ENCODE assay signal across 15 cellular contexts in genomic region chr3:134336587-134336986, GRCh38. TPM values are rescaled to one million over a fixed set of nuclear protein-coding genes. Genes with fewer than 3 reads are reported as not detected.
DNase-seq lines count a peak whose midpoint lies in the region; ATAC-seq, FAIRE-seq and TF ChIP-seq lines count a peak whose summit lies in the region.
"Had no signal": no experiment of that assay in that cellular context is flagged by ENCODE, and none has a peak within 500 bp of the region (broad histone marks: within the 10 kb centered on the region; RNA-seq: fewer than 3 reads in every experiment).

No MANE protein-coding gene starts in this region.

- H3K9me3 ChIP-seq in HepG2 (ENCODE audit: low read length): no peaks in the 10 kb centered on the region
- H3K9me3 ChIP-seq: right lobe of liver, thyroid gland had no signal

- no peak for FAIRE-seq in HepG2 (lab: Jason Lieb, UNC)

- in situ Hi-C loops in HepG2 (cut with HindIII; ENCODE audit: extremely low pct_ligation_motif_present, low pct_unique_long_range_greater_than_20kb): no loop called here

- no peak overlapping the region for H3K27ac ChIP-seq in HepG2 (ENCODE audit: extremely low read length, insufficient read depth, low read length)
- H3K27ac ChIP-seq: cardiac muscle cell, right lobe of liver, thyroid gland, VCaP had no signal

- no peak overlapping the region for H3K9ac ChIP-seq in HepG2 (ENCODE audit: insufficient read depth, low read depth, low read length)

- DNase-seq in Calu3 (no peak), NCI-H226 (peak; percentile 69), epithelial cell of esophagus (ENCODE audit: low read depth) (peak; percentile 78), HepG2 (ENCODE audit: low spot score) (no peak), NOMO-1 treated with DMSO at 0.1 percent for 48 hours (lab: John Stamatoyannopoulos, UW; ENCODE audit: unreplicated experiment) (no peak), erythroblast (lab: John Stamatoyannopoulos, UW) (no peak)
- no peak for DNase-seq in activated CD4-positive, alpha-beta T cell treated with anti-CD3 and anti-CD28 coated beads, Interleukin-2, amount 50 U/mL, for 1 hour
- DNase-seq: activated T-cell treated with anti-CD3 and anti-CD28 coated beads, Interleukin-2, amount 50 U/mL, for 1 hour; NCI-H446; right lobe of liver; RPMI8226 had no signal

- H3K27ac Mint-ChIP-seq in Calu3 (ENCODE audit: unreplicated experiment): peak overlapping the region; percentile 73

- no peak overlapping the region for H2AFZ ChIP-seq in HepG2 (ENCODE audit: low read length)

- TF ChIP-seq EP300 in HepG2 (IDR thresholded peaks at IDR 0.05; ENCODE audit: low read depth in 2 of 2, low read length in 2 of 2): no peak
- no peak for TF ChIP-seq EP300 in HepG2 (CRISPR knock-in tag; IDR thresholded peaks at IDR 0.05; ENCODE audit: borderline replicate concordance)

- no peaks in the 10 kb centered on the region for H3K9me3 Mint-ChIP-seq in Calu3 (ENCODE audit: low read depth, unreplicated experiment)

- no peaks in the 10 kb centered on the region for H3K27me3 ChIP-seq in HepG2 (ENCODE audit: control insufficient read depth in 1 of 2, insufficient read depth in 2 of 2, low read length in 2 of 2)
- H3K27me3 ChIP-seq: cardiac muscle cell, right lobe of liver, thyroid gland had no signal

- POLR2A ChIA-PET in HepG2 (lab: Yijun Ruan, JAX): interaction anchor here (1.1 kb wide), 1 partner anchor 38 kb away, joined by 4 read pairs; the partner anchor contains the start of gene AMOTL2

- BruUV-seq in Calu3 (replicated peaks; lab: Mats Ljungman, UMichigan) (no TSS peak), HepG2 (replicated peaks; lab: Mats Ljungman, UMichigan) (no TSS peak)

- 34% methylated on average over 6 of the region's 6 CpGs for WGBS in HepG2 (ENCODE audit: low lambda C conversion rate)

- no peak for TF ChIP-seq CTCF in Calu3 (IDR thresholded peaks at IDR 0.05; ENCODE audit: unreplicated experiment)
- no peak for TF ChIP-seq CTCF in epithelial cell of esophagus (IDR thresholded peaks at IDR 0.05; ENCODE audit: insufficient read depth, low read depth, low read length, missing control alignments)
- TF ChIP-seq CTCF in HepG2 (CRISPR knock-in tag; IDR thresholded peaks at IDR 0.05): no peak

- H3K4me1 ChIP-seq in HepG2 (ENCODE audit: insufficient read depth, low read length): peaks cover 92% of the 10 kb centered on the region
- H3K4me1 ChIP-seq: right lobe of liver had no signal

- H3K36me3 ChIP-seq in HepG2 (replicated peaks in 1 of 2; ENCODE audit: control insufficient read depth in 1 of 2, insufficient read depth in 2 of 2, low read length in 2 of 2): no peaks in the 10 kb centered on the region
- H3K36me3 ChIP-seq: cardiac muscle cell, right lobe of liver, thyroid gland had no signal

- TF ChIP-seq RAD21 in HepG2 (CRISPR knock-in tag; IDR thresholded peaks at IDR 0.05): no peak

- H3K4me3 ChIP-seq in epithelial cell of esophagus (ENCODE audit: low read length): no peak overlapping the region
- H3K4me3 ChIP-seq in HepG2 (replicated peaks in 1 of 3; ENCODE audit: insufficient read depth in 1 of 3, low read depth in 2 of 3, low read length in 3 of 3): no peak overlapping the region
- H3K4me3 ChIP-seq: cardiac muscle cell, right lobe of liver, thyroid gland had no signal

- H3K4me1 Mint-ChIP-seq in Calu3 (ENCODE audit: low read depth, unreplicated experiment): peaks cover 85% of the 10 kb centered on the region

- H4K20me1 ChIP-seq in HepG2 (ENCODE audit: insufficient read depth, low read length): no peaks in the 10 kb centered on the region

- CTCF ChIA-PET in Calu3 (lab: Charles Lee): interaction anchor here (0.8 kb wide), 1 partner anchor 10 kb away, joined by 5 read pairs; no protein-coding TSS in a partner anchor
- CTCF ChIA-PET in HepG2 (lab: Yijun Ruan, JAX; ENCODE audit: low intra/inter-chr PET ratio, low total read pairs): no interaction called here

- no peak for ATAC-seq in HepG2
- no peak for ATAC-seq in GM18907 (IDR thresholded peaks at IDR 0.05; ENCODE audit: unreplicated experiment)

- TF ChIP-seq POLR2A in HepG2 (IDR thresholded peaks at IDR 0.05; ENCODE audit: insufficient read depth in 1 of 2, low read depth in 2 of 2, low read length in 2 of 2) (no peak), erythroblast (IDR thresholded peaks at IDR 0.05; ENCODE audit: low read length) (no peak)

- H3K4me2 ChIP-seq in HepG2 (ENCODE audit: low read depth, low read length): no peak overlapping the region

- no peaks in the 10 kb centered on the region for H3K79me2 ChIP-seq in HepG2 (ENCODE audit: insufficient read depth, low read length)

- intact Hi-C loops in Calu3 (cut with micrococcal nuclease; ENCODE audit: unreplicated experiment): no loop called here
- intact Hi-C loops in HepG2 (cut with micrococcal nuclease; ENCODE audit: unreplicated experiment): no loop called here

- no peaks in the 10 kb centered on the region for H3K36me3 Mint-ChIP-seq in Calu3 (ENCODE audit: insufficient read depth, unreplicated experiment)

- no peaks in the 10 kb centered on the region for H3K27me3 Mint-ChIP-seq in Calu3 (ENCODE audit: unreplicated experiment)

- H3K4me3 Mint-ChIP-seq in Calu3 (ENCODE audit: low read depth, unreplicated experiment): no peak overlapping the region

TF ChIP-seq in HepG2, 621 proteins besides CTCF, POLR2A, EP300 and RAD21 (continues in another document):
- TF ChIP-seq MAF1 (CRISPR knock-in tag; IDR thresholded peaks at IDR 0.05; ENCODE audit: borderline replicate concordance) (no peak), ZNF367 (CRISPR knock-in tag; IDR thresholded peaks at IDR 0.05; ENCODE audit: borderline replicate concordance) (no peak), ZNF343 (CRISPR knock-in tag; IDR thresholded peaks at IDR 0.05) (no peak), LRRFIP1 (CRISPR knock-in tag; conservative IDR thresholded peaks at IDR 0.05) (no peak)

RNA-seq across cellular contexts. Expression of gene AMOTL2, which starts 37.7 kb away (rescaled TPM):
- total RNA-seq in Calu3 (2022): 140 and 153 TPM in 2 replicates
- total RNA-seq in HepG2 (2016; rRNA removed; fragmentation: Illumina TruSeq; extraction: Trizol): 11.5 and 17.3 TPM in 2 replicates
- 1.3 and 1.8 TPM in 2 replicates for total RNA-seq in HepG2 (2016; cell fraction: cytosol; rRNA removed; fragmentation: Illumina TruSeq; extraction: Trizol; ENCODE audit: low read depth)
- total RNA-seq in HepG2 (2016; cell fraction: insoluble cytoplasmic fraction; rRNA removed; fragmentation: Illumina TruSeq; extraction: Trizol): 10.0 and 18.3 TPM in 2 replicates
- total RNA-seq in HepG2 (2016; cell fraction: membrane; rRNA removed; fragmentation: Illumina TruSeq; extraction: Trizol): 5.3 and 5.6 TPM in 2 replicates
- 25.6 and 30.4 TPM in 2 replicates for total RNA-seq in HepG2 (2016; cell fraction: nucleus; rRNA removed; fragmentation: Illumina TruSeq; extraction: Trizol)
- 14.0 and 18.5 TPM in 2 replicates for polyA plus RNA-seq in HepG2 (2011; rRNA removed)
- 7.7 and 10.7 TPM in 2 replicates for polyA plus RNA-seq in HepG2 (2011; cell fraction: cytosol; rRNA removed)
- polyA plus RNA-seq in HepG2 (2011; cell fraction: nucleus; rRNA removed): 39.3 and 76.1 TPM in 2 replicates
- polyA plus RNA-seq in HepG2 (2012): 5.4 and 7.4 TPM in 2 replicates
- 0.38 and 0.55 TPM in 2 replicates for polyA plus RNA-seq in HepG2 (2016; cell fraction: cytosol; fragmentation: Illumina TruSeq; extraction: Trizol; ENCODE audit: low read depth)
- polyA plus RNA-seq in HepG2 (2016; cell fraction: insoluble cytoplasmic fraction; fragmentation: Illumina TruSeq; extraction: Trizol; ENCODE audit: low read depth): 8.6 and 12.7 TPM in 2 replicates
- 1.5 and 1.7 TPM in 2 replicates for polyA plus RNA-seq in HepG2 (2016; cell fraction: membrane; fragmentation: Illumina TruSeq; extraction: Trizol; ENCODE audit: low read depth)
- polyA plus RNA-seq in HepG2 (2016; cell fraction: nucleus; fragmentation: Illumina TruSeq; extraction: Trizol; ENCODE audit: insufficient read depth, low read depth): 19.3 and 21.2 TPM in 2 replicates
- polyA minus RNA-seq in HepG2 (2011; rRNA and poly(A)+ RNA removed; ENCODE audit: low replicate concordance): 47.5 and 50.2 TPM in 2 replicates
- 12.3 and 13.8 TPM in 2 replicates for polyA minus RNA-seq in HepG2 (2011; cell fraction: cytosol; rRNA and poly(A)+ RNA removed)
- polyA minus RNA-seq in HepG2 (2011; cell fraction: nucleus; rRNA and poly(A)+ RNA removed): 44.1 and 53.9 TPM in 2 replicates

Comparison
In these comparisons a context has a peak if more than half of its experiments do, and no peak if none do; other contexts are left out.
1. DNase-seq: peak in NCI-H226 (single experiment) and epithelial cell of esophagus (single experiment); none in Calu3 (single experiment), HepG2 (single experiment), NOMO-1 treated with DMSO at 0.1 percent for 48 hours (single experiment), erythroblast (0 of 2) and activated CD4-positive, alpha-beta T cell treated with anti-CD3 and anti-CD28 coated beads, Interleukin-2, amount 50 U/mL, for 1 hour (single experiment).